2 cellular contexts compared by ENCODE assay signal in genomic region chr22:40001800-40002577, GRCh38.
TF ChIP-seq lines count a peak whose summit lies in the region.

No MANE protein-coding gene starts in this region.

TF ChIP-seq in HepG2, 621 proteins besides CTCF, POLR2A, EP300 and RAD21 (continued from another document):
- TF ChIP-seq KLF12 (CRISPR knock-in tag; IDR thresholded peaks at IDR 0.05; ENCODE audit: borderline replicate concordance): no peak
- no peak for TF ChIP-seq ZNF362 (CRISPR knock-in tag; IDR thresholded peaks at IDR 0.05; ENCODE audit: borderline replicate concordance)
- TF ChIP-seq ONECUT2 (CRISPR knock-in tag; IDR thresholded peaks at IDR 0.05): peak; percentile 65; the same call in 1 of the 2 replicates
- no peak for TF ChIP-seq DR1 (CRISPR knock-in tag; IDR thresholded peaks at IDR 0.05)
- no peak for TF ChIP-seq THAP9 (CRISPR knock-in tag; IDR thresholded peaks at IDR 0.05; ENCODE audit: borderline replicate concordance)
- TF ChIP-seq ZNF569 (CRISPR knock-in tag; IDR thresholded peaks at IDR 0.05; ENCODE audit: borderline replicate concordance): no peak
- TF ChIP-seq KDM5B (CRISPR knock-in tag; IDR thresholded peaks at IDR 0.05; ENCODE audit: borderline replicate concordance): no peak
- no peak for TF ChIP-seq KDM3A (CRISPR knock-in tag; IDR thresholded peaks at IDR 0.05; ENCODE audit: low read depth)
- TF ChIP-seq ZNF841 (CRISPR knock-in tag; IDR thresholded peaks at IDR 0.05; ENCODE audit: borderline replicate concordance): no peak
- no peak for TF ChIP-seq ZNF263 (CRISPR knock-in tag; IDR thresholded peaks at IDR 0.05)
- TF ChIP-seq FOSL2 (CRISPR knock-in tag; IDR thresholded peaks at IDR 0.05): no peak
- TF ChIP-seq TBP (CRISPR knock-in tag; IDR thresholded peaks at IDR 0.05): no peak
- TF ChIP-seq ZNF350 (CRISPR knock-in tag; IDR thresholded peaks at IDR 0.05; ENCODE audit: borderline replicate concordance, low read depth): no peak

TF ChIP-seq in K562, 482 proteins besides CTCF, POLR2A, EP300 and RAD21 (continued from another document and continues in another):
- TF ChIP-seq ZBTB2 (IDR thresholded peaks at IDR 0.05) (no peak), ARID3B (CRISPR knock-in tag; IDR thresholded peaks at IDR 0.05; ENCODE audit: borderline replicate concordance) (no peak), ZNF444 (CRISPR knock-in tag; IDR thresholded peaks at IDR 0.05) (no peak), KLF16 (IDR thresholded peaks at IDR 0.05) (no peak), ZNF398 (CRISPR knock-in tag; IDR thresholded peaks at IDR 0.05) (no peak), RBFOX2 (IDR thresholded peaks at IDR 0.05; ENCODE audit: low read depth, low read length) (0 out of 2 replicates have a peak, but pooled peaks have one; percentile 23), ERF (CRISPR knock-in tag; IDR thresholded peaks at IDR 0.05) (no peak), PTRF (tag; IDR thresholded peaks at IDR 0.05) (no peak), ARID1B (IDR thresholded peaks at IDR 0.05) (no peak), ILK (tag; IDR thresholded peaks at IDR 0.05; ENCODE audit: borderline replicate concordance, low read depth) (no peak), ZNF77 (CRISPR knock-in tag; IDR thresholded peaks at IDR 0.05) (no peak), ZNF639 (CRISPR knock-in tag; conservative IDR thresholded peaks at IDR 0.05 in 1 of 2, IDR thresholded peaks at IDR 0.05 in 1 of 2) (no peak), NFE2L1 (tag; IDR thresholded peaks at IDR 0.05; ENCODE audit: borderline replicate concordance, low read depth) (no peak), MAFF (IDR thresholded peaks at IDR 0.05; ENCODE audit: low read length) (no peak), TEAD1 (CRISPR knock-in tag; IDR thresholded peaks at IDR 0.05) (no peak), MED1 (CRISPR knock-in tag; IDR thresholded peaks at IDR 0.05; ENCODE audit: borderline replicate concordance) (no peak), CEBPG (CRISPR knock-in tag; IDR thresholded peaks at IDR 0.05) (no peak), CEBPG (tag; conservative IDR thresholded peaks at IDR 0.05 in 1 of 2, IDR thresholded peaks at IDR 0.05 in 1 of 2) (peak; percentile 21 to 30; a peak in 2 of 4 replicates), ZNF696 (CRISPR knock-in tag; conservative IDR thresholded peaks at IDR 0.05) (no peak), HMBOX1 (IDR thresholded peaks at IDR 0.05) (peak; percentile 68; the same call in 1 of the 2 replicates), ZNF124 (CRISPR knock-in tag; IDR thresholded peaks at IDR 0.05) (no peak), SNRNP70 (optimal IDR thresholded peaks at IDR 0.05; ENCODE audit: low read depth, low read length) (no peak), SMARCA4 (IDR thresholded peaks at IDR 0.05) (peak; percentile 14; the same call in 1 of the 2 replicates), TAF1 (IDR thresholded peaks at IDR 0.05; ENCODE audit: control insufficient read depth, extremely low read depth, insufficient read depth, low read length, severe bottlenecking) (no peak), SMAD1 (IDR thresholded peaks at IDR 0.05; ENCODE audit: low read depth, low read length, partially characterized antibody) (no peak), BCLAF1 (IDR thresholded peaks at IDR 0.05; ENCODE audit: borderline replicate concordance in 1 of 2, control insufficient read depth in 1 of 2, low read depth in 2 of 2, low read length in 1 of 2) (no peak), THAP12 (CRISPR knock-in tag; IDR thresholded peaks at IDR 0.05) (no peak), BDP1 (IDR thresholded peaks at IDR 0.05; ENCODE audit: insufficient read depth, insufficient read length) (no peak), ZBTB43 (CRISPR knock-in tag; IDR thresholded peaks at IDR 0.05) (no peak), CEBPB (tag; IDR thresholded peaks at IDR 0.05) (no peak), ADNP (tag; IDR thresholded peaks at IDR 0.05) (no peak), GATAD2B (IDR thresholded peaks at IDR 0.05; ENCODE audit: borderline replicate concordance) (no peak), SFPQ (IDR thresholded peaks at IDR 0.05; ENCODE audit: low read depth, low read length) (no peak), BMI1 (IDR thresholded peaks at IDR 0.05; ENCODE audit: low read length) (no peak), HLTF (IDR thresholded peaks at IDR 0.05) (no peak), RBM14 (IDR thresholded peaks at IDR 0.05; ENCODE audit: borderline replicate concordance, insufficient read depth, low read depth, low read length) (no peak), PHB2 (IDR thresholded peaks at IDR 0.05; ENCODE audit: low read depth) (no peak), ZNF785 (CRISPR knock-in tag; IDR thresholded peaks at IDR 0.05) (no peak), ZNF511 (CRISPR knock-in tag; IDR thresholded peaks at IDR 0.05) (no peak)
